Comparison of ENCODE assay signal across 8 cellular contexts in genomic region chrX:154371771-154372300, GRCh38. TPM values are rescaled to one million over a fixed set of nuclear protein-coding genes. Genes with fewer than 3 reads are reported as not detected.
A peak's percentile ranks its signal among the peaks of the same experiment; 100 is the strongest.
DNase-seq lines count a peak whose midpoint lies in the region; ATAC-seq and TF ChIP-seq lines count a peak whose summit lies in the region.

No MANE protein-coding gene starts in this region.

- no peak for TF ChIP-seq CTCF in endodermal cell (conservative IDR thresholded peaks at IDR 0.05)
- no peak for TF ChIP-seq CTCF in prostate gland (IDR thresholded peaks at IDR 0.05)

- H3K36me3 ChIP-seq in MG63: peaks cover 33% of the 10 kb centered on the region
- H3K36me3 ChIP-seq in endodermal cell (ENCODE audit: control insufficient read depth, insufficient read depth, low read length): peaks cover 28% of the 10 kb centered on the region
- H3K36me3 ChIP-seq in prostate gland: no peaks in the 10 kb centered on the region

- peaks cover 12% of the 10 kb centered on the region for H3K36me3 Mint-ChIP-seq in endodermal cell (ENCODE audit: low read depth)

- H3K27ac Mint-ChIP-seq in endodermal cell: no peak overlapping the region

- H3K9ac ChIP-seq in endodermal cell (ENCODE audit: extremely low read depth, low read length, poor library complexity, severe bottlenecking): no peak overlapping the region

- peak overlapping the region; percentile 92 for H3K4me3 Mint-ChIP-seq in endodermal cell

- H3K9me3 ChIP-seq in MG63 (no peaks in the 10 kb centered on the region), endodermal cell (ENCODE audit: control insufficient read depth, low read length) (no peaks in the 10 kb centered on the region), prostate gland (no peaks in the 10 kb centered on the region)

- H3K27me3 ChIP-seq in MG63 (no peaks in the 10 kb centered on the region), endodermal cell (ENCODE audit: control insufficient read depth, insufficient read depth, low read length, poor library complexity, severe bottlenecking) (no peaks in the 10 kb centered on the region), prostate gland (replicated peaks; ENCODE audit: insufficient read depth) (no peaks in the 10 kb centered on the region)

- DNase-seq in MG63: no peak
- no peak for DNase-seq in endodermal cell
- no peak for DNase-seq in prostate gland (ENCODE audit: low spot score)
- no peak for DNase-seq in NCI-H1092 treated with DMSO at 0.1 percent for 48 hours (lab: John Stamatoyannopoulos, UW)
- DNase-seq in SHP77 (lab: John Stamatoyannopoulos, UW): no peak

- WGBS in endodermal cell (ENCODE audit: insufficient coverage in 1 of 2, insufficient read length in 1 of 2), 2 experiments: 10 to 20% methylated on average over 1 to 44 of the region's 45 CpGs
- 6% methylated on average over 33 of the region's 45 CpGs for WGBS in prostate gland

- ATAC-seq in GM19452 (IDR thresholded peaks at IDR 0.05; ENCODE audit: unreplicated experiment) (peak; percentile 10), GM18861 (IDR thresholded peaks at IDR 0.05; ENCODE audit: unreplicated experiment) (no peak), HG02588 (IDR thresholded peaks at IDR 0.05; ENCODE audit: unreplicated experiment) (no peak)

- H3K9me3 Mint-ChIP-seq in endodermal cell: peaks cover 51% of the 10 kb centered on the region

- no peak overlapping the region for H3K27ac ChIP-seq in endodermal cell (ENCODE audit: low read depth, low read length)
- peak overlapping the region; percentile 81 to 87 for H3K27ac ChIP-seq in prostate gland

- peaks cover 13% of the 10 kb centered on the region for H3K27me3 Mint-ChIP-seq in endodermal cell (ENCODE audit: insufficient read depth)

- H3K4me1 Mint-ChIP-seq in endodermal cell: no peaks in the 10 kb centered on the region

- no peaks in the 10 kb centered on the region for H3K4me1 ChIP-seq in endodermal cell (ENCODE audit: control insufficient read depth, insufficient read depth, low read length)
- no peaks in the 10 kb centered on the region for H3K4me1 ChIP-seq in prostate gland (replicated peaks)

- H3K4me3 ChIP-seq in MG63 (peak overlapping the region; percentile 81), endodermal cell (ENCODE audit: low read length) (peak overlapping the region; percentile 71), prostate gland (peak overlapping the region; percentile 44 to 45)

- TF ChIP-seq POLR2A in prostate gland (IDR thresholded peaks at IDR 0.05): no peak

- intact Hi-C loops in prostate gland (cut with DNase I): no loop called here

RNA-seq across cellular contexts. Expression of gene FLNA, which starts 2.6 kb away (rescaled TPM):
- total RNA-seq in MG63 (2014; rRNA removed; shearing (Covaris generic); ENCODE audit: low replicate concordance): 1,037 and 1,563 TPM in 2 replicates
- total RNA-seq in endodermal cell (1,000 to 10,000 TPM; 1,074 to 1,251 TPM), prostate gland (1,000 to 10,000 TPM; 1,711 to 2,337 TPM)
- polyA plus RNA-seq in endodermal cell (2013, experiment 1 of 2): 609 TPM
- 609 TPM for polyA plus RNA-seq in endodermal cell (2013, experiment 2 of 2)

RNA-seq across cellular contexts. Expression of gene EMD, which starts 7.3 kb away (rescaled TPM):
- 48.7 and 62.4 TPM in 2 replicates for total RNA-seq in MG63 (2014; rRNA removed; shearing (Covaris generic); ENCODE audit: low replicate concordance)
- total RNA-seq in endodermal cell: 10 to 100 TPM; 60.3 to 76.4 TPM
- 91.0 TPM for polyA plus RNA-seq in endodermal cell (2013, experiment 1 of 2)
- polyA plus RNA-seq in endodermal cell (2013, experiment 2 of 2): 77.9 TPM
- total RNA-seq in prostate gland: 10 to 100 TPM; 61.4 to 66.1 TPM

RNA-seq across cellular contexts. Expression of gene RPL10, which starts 26.3 kb away (rescaled TPM):
- 2,393 and 3,736 TPM in 2 replicates for total RNA-seq in MG63 (2014; rRNA removed; shearing (Covaris generic); ENCODE audit: low replicate concordance)
- total RNA-seq in endodermal cell (1,000 to 10,000 TPM; 2,142 to 2,551 TPM), prostate gland (1,000 to 10,000 TPM; 3,702 to 5,500 TPM)
- 2,954 TPM for polyA plus RNA-seq in endodermal cell (2013, experiment 1 of 2)
- 2,652 TPM for polyA plus RNA-seq in endodermal cell (2013, experiment 2 of 2)

RNA-seq across cellular contexts. Expression of gene DNASE1L1, which starts 37.2 kb away (rescaled TPM):
- 20.0 and 21.9 TPM in 2 replicates for total RNA-seq in MG63 (2014; rRNA removed; shearing (Covaris generic); ENCODE audit: low replicate concordance)
- total RNA-seq in endodermal cell (10 to 100 TPM; 13.8 to 17.0 TPM), prostate gland (10 to 100 TPM; 36.8 to 70.7 TPM)
- polyA plus RNA-seq in endodermal cell (2013, experiment 1 of 2): 13.1 TPM
- polyA plus RNA-seq in endodermal cell (2013, experiment 2 of 2): 10.9 TPM

RNA-seq across cellular contexts. Expression of gene TAFAZZIN, which starts 39.5 kb away (rescaled TPM):
- 15.1 and 16.2 TPM in 2 replicates for total RNA-seq in MG63 (2014; rRNA removed; shearing (Covaris generic); ENCODE audit: low replicate concordance)
- 10 to 100 TPM; 32.9 to 62.9 TPM for total RNA-seq in endodermal cell
- 40.6 TPM for polyA plus RNA-seq in endodermal cell (2013, experiment 1 of 2)
- 39.8 TPM for polyA plus RNA-seq in endodermal cell (2013, experiment 2 of 2)
- total RNA-seq in prostate gland: 10 to 100 TPM; 25.7 to 56.5 TPM
